In genomic region chr19:49058592-49058991, GRCh38 we compare ENCODE assay signal across 2 cellular contexts.
TF ChIP-seq lines count a peak whose summit lies in the region.

No MANE protein-coding gene starts in this region.

TF ChIP-seq in SK-N-SH, 30 proteins besides CTCF, POLR2A, EP300 and RAD21 (continued from another document):
- no peak for TF ChIP-seq TEAD4 (IDR thresholded peaks at IDR 0.05; ENCODE audit: borderline replicate concordance, insufficient read depth)
- TF ChIP-seq FOSL2 (IDR thresholded peaks at IDR 0.05; ENCODE audit: borderline replicate concordance, low read depth): no peak
- TF ChIP-seq RCOR1 (IDR thresholded peaks at IDR 0.05; ENCODE audit: low read length): no peak
- TF ChIP-seq NRF1 (IDR thresholded peaks at IDR 0.05; ENCODE audit: low read depth, low read length): no peak
- no peak for TF ChIP-seq RXRA (IDR thresholded peaks at IDR 0.05; ENCODE audit: borderline replicate concordance, low read depth)
- TF ChIP-seq, protein P1, sequence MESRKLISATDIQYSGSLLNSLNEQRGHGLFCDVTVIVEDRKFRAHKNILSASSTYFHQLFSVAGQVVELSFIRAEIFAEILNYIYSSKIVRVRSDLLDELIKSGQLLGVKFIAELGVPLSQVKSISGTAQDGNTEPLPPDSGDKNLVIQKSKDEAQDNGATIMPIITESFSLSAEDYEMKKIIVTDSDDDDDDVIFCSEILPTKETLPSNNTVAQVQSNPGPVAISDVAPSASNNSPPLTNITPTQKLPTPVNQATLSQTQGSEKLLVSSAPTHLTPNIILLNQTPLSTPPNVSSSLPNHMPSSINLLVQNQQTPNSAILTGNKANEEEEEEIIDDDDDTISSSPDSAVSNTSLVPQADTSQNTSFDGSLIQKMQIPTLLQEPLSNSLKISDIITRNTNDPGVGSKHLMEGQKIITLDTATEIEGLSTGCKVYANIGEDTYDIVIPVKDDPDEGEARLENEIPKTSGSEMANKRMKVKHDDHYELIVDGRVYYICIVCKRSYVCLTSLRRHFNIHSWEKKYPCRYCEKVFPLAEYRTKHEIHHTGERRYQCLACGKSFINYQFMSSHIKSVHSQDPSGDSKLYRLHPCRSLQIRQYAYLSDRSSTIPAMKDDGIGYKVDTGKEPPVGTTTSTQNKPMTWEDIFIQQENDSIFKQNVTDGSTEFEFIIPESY (IDR thresholded peaks at IDR 0.05; ENCODE audit: borderline replicate concordance, low read depth): no peak
- TF ChIP-seq JUND (IDR thresholded peaks at IDR 0.05): no peak
- TF ChIP-seq TCF12 (IDR thresholded peaks at IDR 0.05): no peak
- no peak for TF ChIP-seq GATA2 (CRISPR knock-in tag; IDR thresholded peaks at IDR 0.05)
- no peak for TF ChIP-seq FOXJ3 (CRISPR knock-in tag; IDR thresholded peaks at IDR 0.05)
- TF ChIP-seq SMC3 (IDR thresholded peaks at IDR 0.05; ENCODE audit: low read depth, low read length): no peak
- no peak for TF ChIP-seq GABPA (IDR thresholded peaks at IDR 0.05; ENCODE audit: low read depth)
- TF ChIP-seq, protein P2, sequence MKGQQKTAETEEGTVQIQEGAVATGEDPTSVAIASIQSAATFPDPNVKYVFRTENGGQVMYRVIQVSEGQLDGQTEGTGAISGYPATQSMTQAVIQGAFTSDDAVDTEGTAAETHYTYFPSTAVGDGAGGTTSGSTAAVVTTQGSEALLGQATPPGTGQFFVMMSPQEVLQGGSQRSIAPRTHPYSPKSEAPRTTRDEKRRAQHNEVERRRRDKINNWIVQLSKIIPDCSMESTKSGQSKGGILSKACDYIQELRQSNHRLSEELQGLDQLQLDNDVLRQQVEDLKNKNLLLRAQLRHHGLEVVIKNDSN (IDR thresholded peaks at IDR 0.05; ENCODE audit: borderline replicate concordance, low read depth): no peak
- TF ChIP-seq USF2 (IDR thresholded peaks at IDR 0.05; ENCODE audit: borderline replicate concordance, low read depth, low read length): no peak
- no peak for TF ChIP-seq CHD2 (IDR thresholded peaks at IDR 0.05; ENCODE audit: low read length, partially characterized antibody)
- TF ChIP-seq, protein P3, sequence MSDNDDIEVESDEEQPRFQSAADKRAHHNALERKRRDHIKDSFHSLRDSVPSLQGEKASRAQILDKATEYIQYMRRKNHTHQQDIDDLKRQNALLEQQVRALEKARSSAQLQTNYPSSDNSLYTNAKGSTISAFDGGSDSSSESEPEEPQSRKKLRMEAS (IDR thresholded peaks at IDR 0.05; ENCODE audit: low read depth): no peak
- TF ChIP-seq EZH2phosphoT487 (IDR thresholded peaks at IDR 0.05; ENCODE audit: borderline replicate concordance, low read depth): no peak
TF ChIP-seq in SK-N-SH: peak in this region for 0.

TF ChIP-seq in SK-N-SH treated with all-trans-retinoic acid at 6 μM for 48 hours, 23 proteins besides CTCF, POLR2A, EP300 and RAD21 (continued from another document):
- TF ChIP-seq, protein P4, sequence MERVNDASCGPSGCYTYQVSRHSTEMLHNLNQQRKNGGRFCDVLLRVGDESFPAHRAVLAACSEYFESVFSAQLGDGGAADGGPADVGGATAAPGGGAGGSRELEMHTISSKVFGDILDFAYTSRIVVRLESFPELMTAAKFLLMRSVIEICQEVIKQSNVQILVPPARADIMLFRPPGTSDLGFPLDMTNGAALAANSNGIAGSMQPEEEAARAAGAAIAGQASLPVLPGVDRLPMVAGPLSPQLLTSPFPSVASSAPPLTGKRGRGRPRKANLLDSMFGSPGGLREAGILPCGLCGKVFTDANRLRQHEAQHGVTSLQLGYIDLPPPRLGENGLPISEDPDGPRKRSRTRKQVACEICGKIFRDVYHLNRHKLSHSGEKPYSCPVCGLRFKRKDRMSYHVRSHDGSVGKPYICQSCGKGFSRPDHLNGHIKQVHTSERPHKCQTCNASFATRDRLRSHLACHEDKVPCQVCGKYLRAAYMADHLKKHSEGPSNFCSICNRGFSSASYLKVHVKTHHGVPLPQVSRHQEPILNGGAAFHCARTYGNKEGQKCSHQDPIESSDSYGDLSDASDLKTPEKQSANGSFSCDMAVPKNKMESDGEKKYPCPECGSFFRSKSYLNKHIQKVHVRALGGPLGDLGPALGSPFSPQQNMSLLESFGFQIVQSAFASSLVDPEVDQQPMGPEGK (CRISPR knock-in tag; IDR thresholded peaks at IDR 0.05; ENCODE audit: borderline replicate concordance): no peak
- no peak for TF ChIP-seq POU6F1 (CRISPR knock-in tag; IDR thresholded peaks at IDR 0.05; ENCODE audit: borderline replicate concordance, low read depth)
